In the genomic region with DNA sequence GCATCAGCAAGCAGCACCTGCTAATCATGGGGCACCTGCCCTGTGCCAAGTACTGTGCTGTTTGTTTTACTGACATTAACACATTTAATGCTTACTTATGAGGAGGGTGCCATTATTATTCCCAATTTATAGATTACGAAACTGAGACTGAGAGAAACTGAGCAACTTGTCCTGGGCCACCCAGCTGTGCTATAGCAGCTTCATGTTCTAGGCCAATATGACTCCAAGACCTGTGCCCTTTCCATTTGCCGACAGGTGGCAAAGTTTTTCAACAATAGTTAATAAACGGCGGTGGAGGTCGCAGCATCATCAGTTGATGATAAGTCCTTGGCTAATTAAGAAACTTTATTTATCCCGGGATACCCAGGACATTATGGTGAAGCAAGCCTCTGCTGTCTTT, we compare ENCODE assay signal across 1 cellular context.
TF ChIP-seq lines count a peak whose summit lies in the region.

No MANE protein-coding gene starts in this region.

TF ChIP-seq in K562, 482 proteins besides CTCF, POLR2A, EP300 and RAD21 (continued from another document):
- TF ChIP-seq, protein P1, sequence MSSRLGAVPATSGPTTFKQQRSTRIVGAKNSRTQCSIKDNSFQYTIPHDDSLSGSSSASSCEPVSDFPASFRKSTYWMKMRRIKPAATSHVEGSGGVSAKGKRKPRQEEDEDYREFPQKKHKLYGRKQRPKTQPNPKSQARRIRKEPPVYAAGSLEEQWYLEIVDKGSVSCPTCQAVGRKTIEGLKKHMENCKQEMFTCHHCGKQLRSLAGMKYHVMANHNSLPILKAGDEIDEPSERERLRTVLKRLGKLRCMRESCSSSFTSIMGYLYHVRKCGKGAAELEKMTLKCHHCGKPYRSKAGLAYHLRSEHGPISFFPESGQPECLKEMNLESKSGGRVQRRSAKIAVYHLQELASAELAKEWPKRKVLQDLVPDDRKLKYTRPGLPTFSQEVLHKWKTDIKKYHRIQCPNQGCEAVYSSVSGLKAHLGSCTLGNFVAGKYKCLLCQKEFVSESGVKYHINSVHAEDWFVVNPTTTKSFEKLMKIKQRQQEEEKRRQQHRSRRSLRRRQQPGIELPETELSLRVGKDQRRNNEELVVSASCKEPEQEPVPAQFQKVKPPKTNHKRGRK (tag; IDR thresholded peaks at IDR 0.05): no peak
